ENCODE assay signal across 27 cellular contexts in the genomic region with DNA sequence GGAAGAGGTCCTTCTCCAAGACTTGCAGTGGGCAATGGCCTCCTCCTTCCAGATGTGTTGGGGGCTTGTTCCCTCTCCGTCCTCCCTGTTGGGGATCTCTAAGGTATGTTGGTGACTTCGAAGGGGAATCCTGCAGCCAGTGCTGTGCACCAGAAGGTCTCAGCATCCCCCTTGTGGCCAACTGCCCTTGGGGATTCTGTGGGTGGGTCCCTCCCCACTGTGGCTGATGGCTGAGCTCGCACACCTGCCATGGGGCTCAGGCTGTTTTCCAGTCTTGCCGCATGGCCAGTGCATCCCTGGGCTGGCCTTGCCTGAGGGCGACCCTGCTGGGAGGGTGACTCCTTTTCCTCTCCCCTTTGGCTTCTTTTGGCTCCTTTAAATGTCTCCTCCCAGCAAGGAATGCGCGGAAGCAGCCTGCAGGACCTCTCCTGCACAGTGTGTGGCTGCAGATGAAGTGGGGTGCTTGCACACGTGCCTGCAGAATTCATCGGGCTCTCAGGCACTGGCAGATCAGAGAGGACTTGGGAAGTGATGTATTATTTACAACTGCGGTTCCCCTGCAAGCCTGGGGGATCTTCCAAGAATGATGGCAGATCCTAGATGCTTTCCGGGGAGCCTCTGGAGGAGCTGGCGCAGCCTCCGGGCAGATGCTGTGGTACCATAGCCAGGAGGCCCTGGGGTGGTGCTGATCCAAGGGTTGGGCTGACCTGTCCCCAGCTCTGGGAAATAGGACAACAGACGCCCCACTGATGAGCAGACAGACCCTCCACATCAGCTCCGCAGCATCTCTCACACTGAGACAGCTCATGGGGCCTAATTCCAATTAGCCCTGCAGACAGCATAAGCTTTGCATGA.
"Had no signal": no experiment of that assay in that cellular context is flagged by ENCODE, and none has a peak within 500 bp of the region (broad histone marks: within the 10 kb centered on the region; RNA-seq: fewer than 3 reads in every experiment).

No MANE protein-coding gene starts in this region.

- ATAC-seq: activated CD8-positive, alpha-beta T cell treated with anti-CD3 and anti-CD28 coated beads, Interleukin-2, amount 10 ng/mL, durations not matched to agents 7 days and 5 days; activated T-helper 17 cell treated with anti-CD3 and anti-CD28 coated beads, Interleukin-2, amount 50 U/mL, for 72 hours; esophagus mucosa; left colon; mucosa of descending colon; sciatic nerve; stimulated activated naive B cell treated with anti-CD40 and anti-IgM and Interleukin-4, amounts not matched to agents 10 μg/mL and 1 μg/mL and 100 μg/mL, for 72 hours; T-helper 17 cell had no signal

- H3K27ac ChIP-seq: adrenal gland, transverse colon, VCaP had no signal

- FAIRE-seq: astrocyte, colon, endothelial cell of umbilical vein, frontal cortex, keratinocyte, small intestine, urothelium cell line had no signal

- H3K9me3 ChIP-seq: adrenal gland, transverse colon had no signal

- H3K4me3 ChIP-seq: adrenal gland, mucosa of descending colon, transverse colon had no signal

- H3K36me3 ChIP-seq: adrenal gland, transverse colon had no signal

- H3K4me1 ChIP-seq: adrenal gland, transverse colon had no signal

- H3K27me3 ChIP-seq: adrenal gland, transverse colon had no signal

- DNase-seq: activated CD4-positive, alpha-beta T cell treated with anti-CD3 and anti-CD28 coated beads, Interleukin-2, amount 10 ng/mL, durations not matched to agents 7 days and 5 days; activated CD4-positive, CD25-positive, alpha-beta regulatory T cell treated with anti-CD3 and anti-CD28 coated beads, Interleukin-2, amount 50 U/mL, for 72 hours; activated CD8-positive, alpha-beta T cell treated with anti-CD3 and anti-CD28 coated beads, Interleukin-2, amount 10 ng/mL, durations not matched to agents 7 days and 5 days; activated T-cell treated with anti-CD3 and anti-CD28 coated beads, Interleukin-2, amount 50 U/mL, for 1 hour; central memory CD4-positive, alpha-beta T cell; effector memory CD4-positive, alpha-beta T cell; hippocampal formation; left colon; mucosa of descending colon; nephron progenitor cell; occipital lobe; small intestine; stimulated activated CD4-positive, alpha-beta T cell treated with anti-CD3 and anti-CD28 coated beads, Interleukin-2, amount 100 ng/mL, for 24 hours; stimulated activated naive B cell treated with anti-CD40 and anti-IgM and Interleukin-4, amounts not matched to agents 10 μg/mL and 1 μg/mL and 100 μg/mL, for 72 hours; T-helper 17 cell; transverse colon had no signal
